ENCODE assay signal across 1 cellular context in the genomic region with DNA sequence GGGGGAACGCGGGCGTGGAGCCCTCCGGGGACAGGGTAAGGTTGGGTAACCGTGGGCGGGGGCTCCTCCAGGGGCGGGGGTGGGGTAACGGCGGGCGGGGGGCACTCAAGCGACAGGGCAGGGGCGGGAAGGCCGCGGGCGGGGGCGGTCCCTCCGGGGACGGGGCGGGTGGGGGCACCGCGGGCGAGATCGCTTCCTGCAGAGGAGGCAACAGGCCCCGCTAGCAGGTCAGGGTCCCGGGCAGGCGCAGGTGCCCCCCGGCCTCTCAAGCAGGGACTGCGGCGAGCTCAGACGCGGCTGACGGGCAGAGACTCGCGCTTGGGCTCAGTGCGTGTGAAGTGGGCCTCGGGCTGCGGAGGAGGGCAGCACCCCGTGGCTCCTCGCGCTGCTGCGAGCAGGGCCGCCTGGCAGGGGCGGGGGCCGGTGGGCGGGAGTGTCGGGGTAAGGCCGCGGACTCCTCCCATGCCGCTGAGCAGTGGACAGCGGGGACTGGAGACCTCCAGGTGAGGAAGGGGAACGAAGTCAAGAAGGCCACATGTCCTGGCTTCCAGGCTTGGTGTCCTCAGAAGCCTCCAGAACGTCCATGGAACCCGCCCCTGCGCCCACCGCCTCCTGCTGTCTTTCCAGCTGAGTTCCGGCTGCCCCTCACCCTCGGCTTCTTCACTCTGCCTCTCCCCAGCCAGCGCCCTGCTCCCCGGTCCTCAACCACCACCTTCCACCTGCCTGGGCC.
A peak's percentile ranks its signal among the peaks of the same experiment; 100 is the strongest.
TF ChIP-seq lines count a peak whose summit lies in the region.

No MANE protein-coding gene starts in this region.

TF ChIP-seq in K562, 482 proteins besides CTCF, POLR2A, EP300 and RAD21 (continued from another document and continues in another):
- peak; percentile 89 to 93 for TF ChIP-seq MAZ (CRISPR knock-in tag; conservative IDR thresholded peaks at IDR 0.05 in 1 of 2, IDR thresholded peaks at IDR 0.05 in 1 of 2)
- TF ChIP-seq VEZF1 (CRISPR knock-in tag; IDR thresholded peaks at IDR 0.05): peak; percentile 94
- TF ChIP-seq CHD1 (IDR thresholded peaks at IDR 0.05; ENCODE audit: low read length): peak; percentile 51
- TF ChIP-seq EGR1 (conservative IDR thresholded peaks at IDR 0.05): peak; percentile 53
- TF ChIP-seq, protein P1, sequence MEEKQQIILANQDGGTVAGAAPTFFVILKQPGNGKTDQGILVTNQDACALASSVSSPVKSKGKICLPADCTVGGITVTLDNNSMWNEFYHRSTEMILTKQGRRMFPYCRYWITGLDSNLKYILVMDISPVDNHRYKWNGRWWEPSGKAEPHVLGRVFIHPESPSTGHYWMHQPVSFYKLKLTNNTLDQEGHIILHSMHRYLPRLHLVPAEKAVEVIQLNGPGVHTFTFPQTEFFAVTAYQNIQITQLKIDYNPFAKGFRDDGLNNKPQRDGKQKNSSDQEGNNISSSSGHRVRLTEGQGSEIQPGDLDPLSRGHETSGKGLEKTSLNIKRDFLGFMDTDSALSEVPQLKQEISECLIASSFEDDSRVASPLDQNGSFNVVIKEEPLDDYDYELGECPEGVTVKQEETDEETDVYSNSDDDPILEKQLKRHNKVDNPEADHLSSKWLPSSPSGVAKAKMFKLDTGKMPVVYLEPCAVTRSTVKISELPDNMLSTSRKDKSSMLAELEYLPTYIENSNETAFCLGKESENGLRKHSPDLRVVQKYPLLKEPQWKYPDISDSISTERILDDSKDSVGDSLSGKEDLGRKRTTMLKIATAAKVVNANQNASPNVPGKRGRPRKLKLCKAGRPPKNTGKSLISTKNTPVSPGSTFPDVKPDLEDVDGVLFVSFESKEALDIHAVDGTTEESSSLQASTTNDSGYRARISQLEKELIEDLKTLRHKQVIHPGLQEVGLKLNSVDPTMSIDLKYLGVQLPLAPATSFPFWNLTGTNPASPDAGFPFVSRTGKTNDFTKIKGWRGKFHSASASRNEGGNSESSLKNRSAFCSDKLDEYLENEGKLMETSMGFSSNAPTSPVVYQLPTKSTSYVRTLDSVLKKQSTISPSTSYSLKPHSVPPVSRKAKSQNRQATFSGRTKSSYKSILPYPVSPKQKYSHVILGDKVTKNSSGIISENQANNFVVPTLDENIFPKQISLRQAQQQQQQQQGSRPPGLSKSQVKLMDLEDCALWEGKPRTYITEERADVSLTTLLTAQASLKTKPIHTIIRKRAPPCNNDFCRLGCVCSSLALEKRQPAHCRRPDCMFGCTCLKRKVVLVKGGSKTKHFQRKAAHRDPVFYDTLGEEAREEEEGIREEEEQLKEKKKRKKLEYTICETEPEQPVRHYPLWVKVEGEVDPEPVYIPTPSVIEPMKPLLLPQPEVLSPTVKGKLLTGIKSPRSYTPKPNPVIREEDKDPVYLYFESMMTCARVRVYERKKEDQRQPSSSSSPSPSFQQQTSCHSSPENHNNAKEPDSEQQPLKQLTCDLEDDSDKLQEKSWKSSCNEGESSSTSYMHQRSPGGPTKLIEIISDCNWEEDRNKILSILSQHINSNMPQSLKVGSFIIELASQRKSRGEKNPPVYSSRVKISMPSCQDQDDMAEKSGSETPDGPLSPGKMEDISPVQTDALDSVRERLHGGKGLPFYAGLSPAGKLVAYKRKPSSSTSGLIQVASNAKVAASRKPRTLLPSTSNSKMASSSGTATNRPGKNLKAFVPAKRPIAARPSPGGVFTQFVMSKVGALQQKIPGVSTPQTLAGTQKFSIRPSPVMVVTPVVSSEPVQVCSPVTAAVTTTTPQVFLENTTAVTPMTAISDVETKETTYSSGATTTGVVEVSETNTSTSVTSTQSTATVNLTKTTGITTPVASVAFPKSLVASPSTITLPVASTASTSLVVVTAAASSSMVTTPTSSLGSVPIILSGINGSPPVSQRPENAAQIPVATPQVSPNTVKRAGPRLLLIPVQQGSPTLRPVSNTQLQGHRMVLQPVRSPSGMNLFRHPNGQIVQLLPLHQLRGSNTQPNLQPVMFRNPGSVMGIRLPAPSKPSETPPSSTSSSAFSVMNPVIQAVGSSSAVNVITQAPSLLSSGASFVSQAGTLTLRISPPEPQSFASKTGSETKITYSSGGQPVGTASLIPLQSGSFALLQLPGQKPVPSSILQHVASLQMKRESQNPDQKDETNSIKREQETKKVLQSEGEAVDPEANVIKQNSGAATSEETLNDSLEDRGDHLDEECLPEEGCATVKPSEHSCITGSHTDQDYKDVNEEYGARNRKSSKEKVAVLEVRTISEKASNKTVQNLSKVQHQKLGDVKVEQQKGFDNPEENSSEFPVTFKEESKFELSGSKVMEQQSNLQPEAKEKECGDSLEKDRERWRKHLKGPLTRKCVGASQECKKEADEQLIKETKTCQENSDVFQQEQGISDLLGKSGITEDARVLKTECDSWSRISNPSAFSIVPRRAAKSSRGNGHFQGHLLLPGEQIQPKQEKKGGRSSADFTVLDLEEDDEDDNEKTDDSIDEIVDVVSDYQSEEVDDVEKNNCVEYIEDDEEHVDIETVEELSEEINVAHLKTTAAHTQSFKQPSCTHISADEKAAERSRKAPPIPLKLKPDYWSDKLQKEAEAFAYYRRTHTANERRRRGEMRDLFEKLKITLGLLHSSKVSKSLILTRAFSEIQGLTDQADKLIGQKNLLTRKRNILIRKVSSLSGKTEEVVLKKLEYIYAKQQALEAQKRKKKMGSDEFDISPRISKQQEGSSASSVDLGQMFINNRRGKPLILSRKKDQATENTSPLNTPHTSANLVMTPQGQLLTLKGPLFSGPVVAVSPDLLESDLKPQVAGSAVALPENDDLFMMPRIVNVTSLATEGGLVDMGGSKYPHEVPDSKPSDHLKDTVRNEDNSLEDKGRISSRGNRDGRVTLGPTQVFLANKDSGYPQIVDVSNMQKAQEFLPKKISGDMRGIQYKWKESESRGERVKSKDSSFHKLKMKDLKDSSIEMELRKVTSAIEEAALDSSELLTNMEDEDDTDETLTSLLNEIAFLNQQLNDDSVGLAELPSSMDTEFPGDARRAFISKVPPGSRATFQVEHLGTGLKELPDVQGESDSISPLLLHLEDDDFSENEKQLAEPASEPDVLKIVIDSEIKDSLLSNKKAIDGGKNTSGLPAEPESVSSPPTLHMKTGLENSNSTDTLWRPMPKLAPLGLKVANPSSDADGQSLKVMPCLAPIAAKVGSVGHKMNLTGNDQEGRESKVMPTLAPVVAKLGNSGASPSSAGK (IDR thresholded peaks at IDR 0.05): peak; percentile 83
- 0 out of 2 replicates have a peak, but pooled peaks have one; percentile 8 for TF ChIP-seq POLR2AphosphoS5 (IDR thresholded peaks at IDR 0.05; ENCODE audit: control insufficient read depth, insufficient read depth, low read depth, low read length)
- TF ChIP-seq ZBTB40 (IDR thresholded peaks at IDR 0.05): peak; percentile 37; the same call in 1 of the 2 replicates
- no peak; the same call in 1 of the 2 replicates for TF ChIP-seq ZBTB40 (CRISPR knock-in tag; IDR thresholded peaks at IDR 0.05)
- TF ChIP-seq HDAC1 (IDR thresholded peaks at IDR 0.05): peak in 1 of 2 experiments; percentile 71; a peak in 1 of 4 replicates
- no peak for TF ChIP-seq POLR2AphosphoS2 (IDR thresholded peaks at IDR 0.05; ENCODE audit: low read length)
- TF ChIP-seq SIN3A (IDR thresholded peaks at IDR 0.05; ENCODE audit: borderline replicate concordance in 2 of 2, control insufficient read depth in 1 of 2, low read depth in 2 of 2, low read length in 2 of 2): no peak; a peak in 2 of 4 replicates
- TF ChIP-seq, protein P2, sequence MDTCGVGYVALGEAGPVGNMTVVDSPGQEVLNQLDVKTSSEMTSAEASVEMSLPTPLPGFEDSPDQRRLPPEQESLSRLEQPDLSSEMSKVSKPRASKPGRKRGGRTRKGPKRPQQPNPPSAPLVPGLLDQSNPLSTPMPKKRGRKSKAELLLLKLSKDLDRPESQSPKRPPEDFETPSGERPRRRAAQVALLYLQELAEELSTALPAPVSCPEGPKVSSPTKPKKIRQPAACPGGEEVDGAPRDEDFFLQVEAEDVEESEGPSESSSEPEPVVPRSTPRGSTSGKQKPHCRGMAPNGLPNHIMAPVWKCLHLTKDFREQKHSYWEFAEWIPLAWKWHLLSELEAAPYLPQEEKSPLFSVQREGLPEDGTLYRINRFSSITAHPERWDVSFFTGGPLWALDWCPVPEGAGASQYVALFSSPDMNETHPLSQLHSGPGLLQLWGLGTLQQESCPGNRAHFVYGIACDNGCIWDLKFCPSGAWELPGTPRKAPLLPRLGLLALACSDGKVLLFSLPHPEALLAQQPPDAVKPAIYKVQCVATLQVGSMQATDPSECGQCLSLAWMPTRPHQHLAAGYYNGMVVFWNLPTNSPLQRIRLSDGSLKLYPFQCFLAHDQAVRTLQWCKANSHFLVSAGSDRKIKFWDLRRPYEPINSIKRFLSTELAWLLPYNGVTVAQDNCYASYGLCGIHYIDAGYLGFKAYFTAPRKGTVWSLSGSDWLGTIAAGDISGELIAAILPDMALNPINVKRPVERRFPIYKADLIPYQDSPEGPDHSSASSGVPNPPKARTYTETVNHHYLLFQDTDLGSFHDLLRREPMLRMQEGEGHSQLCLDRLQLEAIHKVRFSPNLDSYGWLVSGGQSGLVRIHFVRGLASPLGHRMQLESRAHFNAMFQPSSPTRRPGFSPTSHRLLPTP (IDR thresholded peaks at IDR 0.05; ENCODE audit: borderline replicate concordance, extremely low read depth, insufficient read length): no peak
- peak; percentile 85 for TF ChIP-seq SUPT5H (IDR thresholded peaks at IDR 0.05)
- no peak for TF ChIP-seq GABPB2 (CRISPR knock-in tag; conservative IDR thresholded peaks at IDR 0.05)
- TF ChIP-seq CCNT2 (IDR thresholded peaks at IDR 0.05; ENCODE audit: borderline replicate concordance, extremely low read depth, insufficient read length, low read depth, low read length): peak; percentile 27
- TF ChIP-seq RBBP5 (IDR thresholded peaks at IDR 0.05; ENCODE audit: borderline replicate concordance, insufficient read depth, low read length, poor library complexity, severe bottlenecking): peak; percentile 1
- TF ChIP-seq STAT5B (CRISPR knock-in tag; IDR thresholded peaks at IDR 0.05): no peak
- no peak for TF ChIP-seq GMEB1 (CRISPR knock-in tag; IDR thresholded peaks at IDR 0.05)
- peak; percentile 78 for TF ChIP-seq L3MBTL2 (IDR thresholded peaks at IDR 0.05)
